Comparison of ENCODE assay signal across 8 cellular contexts in genomic region chr3:46926871-46927717, GRCh38. TPM values are rescaled to one million over a fixed set of nuclear protein-coding genes. Genes with fewer than 3 reads are reported as not detected.
DNase-seq lines count a peak whose midpoint lies in the region; ATAC-seq, FAIRE-seq and TF ChIP-seq lines count a peak whose summit lies in the region.

No MANE protein-coding gene starts in this region.

- peak; percentile 71 for TF ChIP-seq POLR2A in GM12891 (IDR thresholded peaks at IDR 0.05; ENCODE audit: low read depth, low read length)
- TF ChIP-seq POLR2A in gastrocnemius medialis (IDR thresholded peaks at IDR 0.05): no peak

- H3K4me3 ChIP-seq in Jurkat, Clone E6-1 (ENCODE audit: low read length): peak overlapping the region; percentile 43
- no peak overlapping the region for H3K4me3 ChIP-seq in gastrocnemius medialis

- FAIRE-seq in GM12891 (lab: Jason Lieb, UNC): peak; percentile 95

- H3K4me1 ChIP-seq in gastrocnemius medialis: peaks cover 68 to 73% of the 10 kb centered on the region in 2 donors

- H3K36me3 ChIP-seq in gastrocnemius medialis: peaks cover 0 to 34% of the 10 kb centered on the region in 2 donors

- no peak for TF ChIP-seq CTCF in gastrocnemius medialis (IDR thresholded peaks at IDR 0.05 in 4 of 5, conservative IDR thresholded peaks at IDR 0.05 in 1 of 5)

- intact Hi-C loops in gastrocnemius medialis (cut with DNase I; ENCODE audit: low total_unique reads): loop anchor here (1.0 to 10.0 kb wide), 2 partner anchors 8 to 398 kb away; no protein-coding TSS in a partner anchor

- H3K27me3 ChIP-seq in gastrocnemius medialis: no peaks in the 10 kb centered on the region

- ATAC-seq in GM21423 (IDR thresholded peaks at IDR 0.05; ENCODE audit: unreplicated experiment) (peak; percentile 57), gastrocnemius medialis (no peak)

- DNase-seq in GM12891 (ENCODE audit: insufficient read length, low spot score) (peak; percentile 73), gastrocnemius medialis (peak in 1 of 2 donors; percentile 17), superior temporal gyrus (ENCODE audit: extremely low spot score) (no peak), HuH-7 (ENCODE audit: low spot score) (no peak)
- DNase-seq in Jurkat, Clone E6-1 (ENCODE audit: low read depth, low spot score): peak; percentile 87
- DNase-seq in stimulated activated CD4-positive, alpha-beta T cell treated with anti-CD3 and anti-CD28 coated beads, Interleukin-2, amount 100 ng/mL, for 24 hours: no peak

- H3K9me3 ChIP-seq in gastrocnemius medialis: no peaks in the 10 kb centered on the region

- in situ Hi-C loops in gastrocnemius medialis (cut with MboI; ENCODE audit: low sequenced_read_pairs in 4 of 4): no loop called here

- H3K27ac ChIP-seq in cingulate gyrus (ENCODE audit: low read depth, low read length) (peak overlapping the region; percentile 52), gastrocnemius medialis (peak overlapping the region; percentile 77 to 96 (median 92))

TF ChIP-seq in GM12891, 5 proteins besides CTCF, POLR2A, EP300 and RAD21:
- peak; percentile 78 for TF ChIP-seq POLR2AphosphoS5 (IDR thresholded peaks at IDR 0.05; ENCODE audit: low read depth, low read length)
- TF ChIP-seq TAF1 (IDR thresholded peaks at IDR 0.05; ENCODE audit: low read depth, low read length): peak; percentile 54; the same call in 1 of the 2 replicates
- TF ChIP-seq PAX5 (IDR thresholded peaks at IDR 0.05; ENCODE audit: insufficient read depth, low read length, severe bottlenecking): no peak
- TF ChIP-seq SPI1 (IDR thresholded peaks at IDR 0.05; ENCODE audit: low read depth, low read length): peak; percentile 99
TF ChIP-seq in GM12891: peak in this region for 3.

RNA-seq across cellular contexts. Expression of gene CCDC12, which starts 49.5 kb away (rescaled TPM):
- polyA plus RNA-seq in GM12891 (2012; ENCODE audit: low read depth, missing spikeins): 55.8 TPM
- polyA plus RNA-seq in Jurkat, Clone E6-1 (2012; ENCODE audit: insufficient read depth, insufficient read length): 85.1 TPM
- total RNA-seq in gastrocnemius medialis: 10 to 100 TPM; 24.6 to 32.0 (median 29.0) TPM

RNA-seq across cellular contexts. Expression of gene PTH1R, which starts 49.6 kb away (rescaled TPM):
- polyA plus RNA-seq in GM12891 (2012; ENCODE audit: low read depth, missing spikeins): 0.06 TPM
- not detected for polyA plus RNA-seq in Jurkat, Clone E6-1 (2012; ENCODE audit: insufficient read depth, insufficient read length)
- 1 to 10 TPM; 2.3 to 7.9 (median 7.3) TPM for total RNA-seq in gastrocnemius medialis

RNA-seq across cellular contexts. Expression of gene NBEAL2, which starts 52.4 kb away (rescaled TPM):
- polyA plus RNA-seq in GM12891 (2012; ENCODE audit: low read depth, missing spikeins): 53.4 TPM
- 116 TPM for polyA plus RNA-seq in Jurkat, Clone E6-1 (2012; ENCODE audit: insufficient read depth, insufficient read length)
- 1 to 10 TPM; 4.1 to 8.7 (median 7.5) TPM for total RNA-seq in gastrocnemius medialis

Comparison
In these comparisons a context has a peak if more than half of its experiments do, and no peak if none do; other contexts are left out.
1. DNase-seq: peak in GM12891 (single experiment) and Jurkat, Clone E6-1 (single experiment); none in superior temporal gyrus (single experiment), HuH-7 (single experiment) and stimulated activated CD4-positive, alpha-beta T cell treated with anti-CD3 and anti-CD28 coated beads, Interleukin-2, amount 100 ng/mL, for 24 hours (0 of 2).